In genomic region chr12:106362971-106363370, GRCh38 we compare ENCODE assay signal across 37 cellular contexts. TPM values are rescaled to one million over a fixed set of nuclear protein-coding genes. Genes with fewer than 3 reads are reported as not detected.
DNase-seq lines count a peak whose midpoint lies in the region; FAIRE-seq and TF ChIP-seq lines count a peak whose summit lies in the region.
"Had no signal": no experiment of that assay in that cellular context is flagged by ENCODE, and none has a peak within 500 bp of the region (broad histone marks: within the 10 kb centered on the region; RNA-seq: fewer than 3 reads in every experiment).

No MANE protein-coding gene starts in this region.

- no peak overlapping the region for H3K4me3 ChIP-seq in HEK293 (ENCODE audit: low read depth, low read length)
- no peak overlapping the region for H3K4me3 ChIP-seq in small intestine (ENCODE audit: low read depth in 1 of 2, low read length in 2 of 2)
- H3K4me3 ChIP-seq: A549; BLaER1; BLaER1 treated with 17β-estradiol and CSF1 and Interleukin-3, amounts not matched to agents 10 nM and 100 nM had no signal

- FAIRE-seq in small intestine (lab: Jason Lieb, UNC): no peak
- FAIRE-seq: A204.1, A549, D721Med had no signal

- H3K27ac ChIP-seq in HEK293 (ENCODE audit: extremely low read depth, low read depth, low read length): no peak overlapping the region
- no peak overlapping the region for H3K27ac ChIP-seq in small intestine (ENCODE audit: low read depth in 1 of 2, low read length in 1 of 2)
- H3K27ac ChIP-seq: 22Rv1; A549; BLaER1; BLaER1 treated with 17β-estradiol and CSF1 and Interleukin-3, amounts not matched to agents 10 nM and 100 nM; C4-2B had no signal

- no peaks in the 10 kb centered on the region for H3K27me3 Mint-ChIP-seq in activated CD4-positive, alpha-beta memory T cell treated with anti-CD3 and anti-CD28 coated beads for 36 hours
- H3K27me3 Mint-ChIP-seq: B cell; CD4-positive, alpha-beta memory T cell; CD4-positive, alpha-beta T cell; CD4-positive, CD25-positive, alpha-beta regulatory T cell; CD8-positive, alpha-beta memory T cell had no signal

- CTCF ChIA-PET in HEK293 (lab: Yijun Ruan, JAX): interaction anchor here (0.6 to 3.8 kb wide), 4 partner anchors 15 to 557 kb away, joined by 3 to 12 read pairs (median 4); no protein-coding TSS in a partner anchor
- CTCF ChIA-PET in activated CD4-positive, alpha-beta memory T cell treated with anti-CD3 and anti-CD28 coated beads for 36 hours (lab: Charles Lee): interaction anchor here (0.5 kb wide), 1 partner anchor 27 kb away, joined by 4 read pairs; no protein-coding TSS in a partner anchor

- no peaks in the 10 kb centered on the region for H3K4me1 ChIP-seq in HEK293 (ENCODE audit: control insufficient read depth, insufficient read depth, low read length)
- H3K4me1 ChIP-seq in small intestine (ENCODE audit: control insufficient read depth in 2 of 2, insufficient read depth in 1 of 2, low read depth in 1 of 2, low read length in 1 of 2): peaks cover 0 to 3% of the 10 kb centered on the region in 2 donors
- H3K4me1 ChIP-seq: BE2C had no signal

- H3K9me3 ChIP-seq in HEK293 (ENCODE audit: control insufficient read depth, insufficient read depth, low read depth, low read length) (no peaks in the 10 kb centered on the region), small intestine (ENCODE audit: control insufficient read depth, low read depth) (no peaks in the 10 kb centered on the region)
- H3K9me3 ChIP-seq: A549; BE2C; BLaER1; BLaER1 treated with 17β-estradiol and CSF1 and Interleukin-3, amounts not matched to agents 10 nM and 100 nM; Caco-2 had no signal

- intact Hi-C loops in activated CD4-positive, alpha-beta memory T cell treated with anti-CD3 and anti-CD28 coated beads for 36 hours (cut with micrococcal nuclease): no loop called here

- WGBS in small intestine, 3 donors: 83 to 86% (median 84%) methylated on average over 4 of the region's 4 CpGs

- H3K36me3 Mint-ChIP-seq in activated CD4-positive, alpha-beta memory T cell treated with anti-CD3 and anti-CD28 coated beads for 36 hours: peaks cover 7% of the 10 kb centered on the region

- TF ChIP-seq RAD21 in Ishikawa (IDR thresholded peaks at IDR 0.05; ENCODE audit: low read depth): no peak

- peaks cover 10% of the 10 kb centered on the region for H3K4me1 Mint-ChIP-seq in activated CD4-positive, alpha-beta memory T cell treated with anti-CD3 and anti-CD28 coated beads for 36 hours (ENCODE audit: low read depth)

- H3K4me3 Mint-ChIP-seq in activated CD4-positive, alpha-beta memory T cell treated with anti-CD3 and anti-CD28 coated beads for 36 hours: no peak overlapping the region
- H3K4me3 Mint-ChIP-seq: B cell; CD14-positive monocyte; CD4-positive, alpha-beta memory T cell; CD4-positive, alpha-beta T cell; CD4-positive, CD25-positive, alpha-beta regulatory T cell; CD8-positive, alpha-beta memory T cell; CD8-positive, alpha-beta T cell had no signal

- H3K36me3 ChIP-seq in HEK293 (ENCODE audit: control insufficient read depth in 2 of 2, insufficient read depth in 1 of 2, low read length in 2 of 2) (peaks cover 4 to 16% of the 10 kb centered on the region in 2 experiments), small intestine (ENCODE audit: control insufficient read depth in 2 of 2, insufficient read depth in 2 of 2, low read length in 2 of 2) (peaks cover 0 to 2% of the 10 kb centered on the region in 2 donors)

- POLR2A ChIA-PET in HEK293 (lab: Yijun Ruan, JAX): no interaction called here
- POLR2A ChIA-PET in activated CD4-positive, alpha-beta memory T cell treated with anti-CD3 and anti-CD28 coated beads for 36 hours (lab: Charles Lee): no interaction called here

- DNase-seq in islet precursor cell (peak; percentile 23), kidney tubule cell (ENCODE audit: low spot score) (peak; percentile 15), small intestine (no peak), NCI-H510A (lab: John Stamatoyannopoulos, UW) (no peak)
- DNase-seq in activated CD4-positive, alpha-beta memory T cell treated with anti-CD3 and anti-CD28 coated beads for 36 hours: no peak
- DNase-seq in activated CD4-positive, alpha-beta T cell treated with anti-CD3 and anti-CD28 coated beads, Interleukin-2, amount 50 U/mL, for 1 hour: no peak
- DNase-seq: 8988T; ACHN; AML-193; BE2C; C1 segment of cervical spinal cord; Caco-2; Calu3; CD4-positive, alpha-beta memory T cell; CD4-positive, alpha-beta T cell; CD4-positive, CD25-positive, alpha-beta regulatory T cell; CD8-positive, alpha-beta memory T cell; CD8-positive, alpha-beta T cell; COR-L47; DMS 273 treated with DMSO at 0.1 percent for 48 hours; DMS153; DMS53; DMS79; DMS79 treated with DMSO at 0.1 percent for 48 hours; DND-41; EL had no signal

- no peaks in the 10 kb centered on the region for H3K9me3 Mint-ChIP-seq in activated CD4-positive, alpha-beta memory T cell treated with anti-CD3 and anti-CD28 coated beads for 36 hours
- H3K9me3 Mint-ChIP-seq: CD4-positive, alpha-beta T cell; CD4-positive, CD25-positive, alpha-beta regulatory T cell; CD8-positive, alpha-beta memory T cell; CD8-positive, alpha-beta T cell had no signal

- no peak for TF ChIP-seq EP300 in Ishikawa (IDR thresholded peaks at IDR 0.05; ENCODE audit: borderline replicate concordance)

- TF ChIP-seq CTCF in HEK293 (tag by site-specific recombination; IDR thresholded peaks at IDR 0.05): no peak

- no peaks in the 10 kb centered on the region for H3K27me3 ChIP-seq in small intestine (ENCODE audit: control insufficient read depth in 2 of 2, insufficient read depth in 2 of 2, low read length in 2 of 2)
- H3K27me3 ChIP-seq: BE2C; BLaER1; BLaER1 treated with 17β-estradiol and CSF1 and Interleukin-3, amounts not matched to agents 10 nM and 100 nM had no signal

- H3K27ac Mint-ChIP-seq in activated CD4-positive, alpha-beta memory T cell treated with anti-CD3 and anti-CD28 coated beads for 36 hours: no peak overlapping the region
- H3K27ac Mint-ChIP-seq: B cell; CD14-positive monocyte; CD4-positive, alpha-beta memory T cell; CD4-positive, alpha-beta T cell; CD4-positive, CD25-positive, alpha-beta regulatory T cell; CD8-positive, alpha-beta T cell had no signal

TF ChIP-seq in HEK293, 187 proteins besides CTCF, POLR2A, EP300 and RAD21 (continues in another document):
- TF ChIP-seq HOXA7 (CRISPR knock-in tag; IDR thresholded peaks at IDR 0.05; ENCODE audit: borderline replicate concordance) (no peak), ZFP69B (tag by site-specific recombination; IDR thresholded peaks at IDR 0.05) (no peak), ZNF214 (tag by site-specific recombination; IDR thresholded peaks at IDR 0.05; ENCODE audit: borderline replicate concordance) (no peak), ZNF670 (tag by site-specific recombination; IDR thresholded peaks at IDR 0.05; ENCODE audit: low read depth) (no peak), ZNF600 (tag by site-specific recombination; IDR thresholded peaks at IDR 0.05) (no peak), ZNF416 (tag by site-specific recombination; IDR thresholded peaks at IDR 0.05) (no peak), ZBTB7A (tag by site-specific recombination; IDR thresholded peaks at IDR 0.05; ENCODE audit: low read depth) (no peak), MZF1 (tag by site-specific recombination; IDR thresholded peaks at IDR 0.05; ENCODE audit: borderline replicate concordance) (no peak), ZNF391 (tag by site-specific recombination; IDR thresholded peaks at IDR 0.05; ENCODE audit: borderline replicate concordance, low read depth) (no peak), HOXC10 (CRISPR knock-in tag; IDR thresholded peaks at IDR 0.05) (no peak), ZNF140 (tag by site-specific recombination; IDR thresholded peaks at IDR 0.05) (no peak), ZNF433 (tag by site-specific recombination; IDR thresholded peaks at IDR 0.05; ENCODE audit: low read depth) (no peak), OVOL3 (tag by site-specific recombination; IDR thresholded peaks at IDR 0.05) (no peak), ZBTB20 (tag by site-specific recombination; IDR thresholded peaks at IDR 0.05) (no peak), ZEB2 (tag by site-specific recombination; IDR thresholded peaks at IDR 0.05) (no peak), ZNF791 (tag by site-specific recombination; IDR thresholded peaks at IDR 0.05) (no peak), ZNF248 (tag by site-specific recombination; IDR thresholded peaks at IDR 0.05) (no peak), ZNF701 (tag by site-specific recombination; IDR thresholded peaks at IDR 0.05) (no peak)

TF ChIP-seq in Ishikawa, 13 proteins besides CTCF, POLR2A, EP300 and RAD21:
- TF ChIP-seq USF1 (IDR thresholded peaks at IDR 0.05) (peak; percentile 40; the same call in 1 of the 2 replicates), MAX (IDR thresholded peaks at IDR 0.05) (no peak)

RNA-seq across cellular contexts. Expression of gene POLR3B, which starts 5.4 kb away (rescaled TPM):
- total RNA-seq in activated CD4-positive, alpha-beta memory T cell treated with anti-CD3 and anti-CD28 coated beads for 36 hours: 1 to 10 TPM; 6.2 to 7.3 TPM
- polyA plus RNA-seq in small intestine: 1 to 10 TPM; 1.8 to 5.3 (median 2.7) TPM

Comparison
In these comparisons a context has a peak if more than half of its experiments do, and no peak if none do; other contexts are left out.
1. DNase-seq: peak in islet precursor cell (single experiment) and kidney tubule cell (single experiment); none in activated CD4-positive, alpha-beta memory T cell treated with anti-CD3 and anti-CD28 coated beads for 36 hours (single experiment), activated CD4-positive, alpha-beta T cell treated with anti-CD3 and anti-CD28 coated beads, Interleukin-2, amount 50 U/mL, for 1 hour (single experiment), small intestine (single experiment) and NCI-H510A (single experiment).